ENCODE assay signal across 2 cellular contexts in the genomic region with DNA sequence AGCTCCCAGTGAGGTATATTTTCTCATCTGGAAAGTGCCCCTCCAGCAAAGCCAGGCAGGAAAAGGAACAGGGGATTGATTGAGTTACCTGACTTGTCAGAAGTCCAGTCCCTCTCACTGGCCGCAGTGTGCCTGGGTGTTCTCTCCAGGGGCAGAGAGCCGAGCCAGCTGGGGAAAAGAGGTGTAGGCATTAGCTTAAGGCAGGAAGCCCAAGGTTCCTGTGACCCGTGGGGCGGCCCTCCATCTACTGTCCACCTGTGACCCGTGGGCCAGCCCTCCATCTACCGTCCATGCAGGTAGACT.
TF ChIP-seq lines count a peak whose summit lies in the region.

No MANE protein-coding gene starts in this region.

TF ChIP-seq in HepG2, 621 proteins besides CTCF, POLR2A, EP300 and RAD21:
- TF ChIP-seq, protein P1, sequence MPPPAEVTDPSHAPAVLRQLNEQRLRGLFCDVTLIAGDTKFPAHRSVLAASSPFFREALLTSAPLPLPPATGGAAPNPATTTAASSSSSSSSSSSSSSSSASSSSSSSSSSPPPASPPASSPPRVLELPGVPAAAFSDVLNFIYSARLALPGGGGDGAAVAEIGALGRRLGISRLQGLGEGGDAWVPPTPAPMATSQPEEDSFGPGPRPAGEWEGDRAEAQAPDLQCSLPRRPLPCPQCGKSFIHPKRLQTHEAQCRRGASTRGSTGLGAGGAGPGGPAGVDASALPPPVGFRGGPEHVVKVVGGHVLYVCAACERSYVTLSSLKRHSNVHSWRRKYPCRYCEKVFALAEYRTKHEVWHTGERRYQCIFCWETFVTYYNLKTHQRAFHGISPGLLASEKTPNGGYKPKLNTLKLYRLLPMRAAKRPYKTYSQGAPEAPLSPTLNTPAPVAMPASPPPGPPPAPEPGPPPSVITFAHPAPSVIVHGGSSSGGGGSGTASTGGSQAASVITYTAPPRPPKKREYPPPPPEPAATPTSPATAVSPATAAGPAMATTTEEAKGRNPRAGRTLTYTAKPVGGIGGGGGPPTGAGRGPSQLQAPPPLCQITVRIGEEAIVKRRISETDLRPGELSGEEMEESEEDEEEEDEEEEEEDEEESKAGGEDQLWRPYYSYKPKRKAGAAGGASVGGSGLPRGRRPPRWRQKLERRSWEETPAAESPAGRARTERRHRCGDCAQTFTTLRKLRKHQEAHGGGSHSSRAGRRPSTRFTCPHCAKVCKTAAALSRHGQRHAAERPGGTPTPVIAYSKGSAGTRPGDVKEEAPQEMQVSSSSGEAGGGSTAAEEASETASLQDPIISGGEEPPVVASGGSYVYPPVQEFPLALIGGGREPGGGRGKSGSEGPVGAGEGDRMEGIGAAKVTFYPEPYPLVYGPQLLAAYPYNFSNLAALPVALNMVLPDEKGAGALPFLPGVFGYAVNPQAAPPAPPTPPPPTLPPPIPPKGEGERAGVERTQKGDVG (CRISPR knock-in tag; IDR thresholded peaks at IDR 0.05; ENCODE audit: borderline replicate concordance), result 0 out of 2 replicates have a peak, but pooled peaks have one; percentile 47
- TF ChIP-seq NR2F1 (CRISPR knock-in tag; IDR thresholded peaks at IDR 0.05), result no peak
TF ChIP-seq in HepG2: peak in this region for 1.

TF ChIP-seq in WTC11, 78 proteins besides CTCF, POLR2A, EP300 and RAD21:
- TF ChIP-seq ZNF396 (CRISPR knock-in tag; IDR thresholded peaks at IDR 0.05; ENCODE audit: borderline replicate concordance) (no peak), ZNF532 (CRISPR knock-in tag; IDR thresholded peaks at IDR 0.05; ENCODE audit: borderline replicate concordance) (no peak), GTF2I (CRISPR knock-in tag; conservative IDR thresholded peaks at IDR 0.05) (no peak), MYBL2 (CRISPR knock-in tag; IDR thresholded peaks at IDR 0.05) (no peak), USF1 (CRISPR knock-in tag; IDR thresholded peaks at IDR 0.05) (no peak)
- TF ChIP-seq, protein P2, sequence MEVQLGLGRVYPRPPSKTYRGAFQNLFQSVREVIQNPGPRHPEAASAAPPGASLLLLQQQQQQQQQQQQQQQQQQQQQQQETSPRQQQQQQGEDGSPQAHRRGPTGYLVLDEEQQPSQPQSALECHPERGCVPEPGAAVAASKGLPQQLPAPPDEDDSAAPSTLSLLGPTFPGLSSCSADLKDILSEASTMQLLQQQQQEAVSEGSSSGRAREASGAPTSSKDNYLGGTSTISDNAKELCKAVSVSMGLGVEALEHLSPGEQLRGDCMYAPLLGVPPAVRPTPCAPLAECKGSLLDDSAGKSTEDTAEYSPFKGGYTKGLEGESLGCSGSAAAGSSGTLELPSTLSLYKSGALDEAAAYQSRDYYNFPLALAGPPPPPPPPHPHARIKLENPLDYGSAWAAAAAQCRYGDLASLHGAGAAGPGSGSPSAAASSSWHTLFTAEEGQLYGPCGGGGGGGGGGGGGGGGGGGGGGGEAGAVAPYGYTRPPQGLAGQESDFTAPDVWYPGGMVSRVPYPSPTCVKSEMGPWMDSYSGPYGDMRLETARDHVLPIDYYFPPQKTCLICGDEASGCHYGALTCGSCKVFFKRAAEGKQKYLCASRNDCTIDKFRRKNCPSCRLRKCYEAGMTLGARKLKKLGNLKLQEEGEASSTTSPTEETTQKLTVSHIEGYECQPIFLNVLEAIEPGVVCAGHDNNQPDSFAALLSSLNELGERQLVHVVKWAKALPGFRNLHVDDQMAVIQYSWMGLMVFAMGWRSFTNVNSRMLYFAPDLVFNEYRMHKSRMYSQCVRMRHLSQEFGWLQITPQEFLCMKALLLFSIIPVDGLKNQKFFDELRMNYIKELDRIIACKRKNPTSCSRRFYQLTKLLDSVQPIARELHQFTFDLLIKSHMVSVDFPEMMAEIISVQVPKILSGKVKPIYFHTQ (CRISPR knock-in tag; IDR thresholded peaks at IDR 0.05), result no peak
TF ChIP-seq in WTC11: peak in this region for 0.
